Comparison of ENCODE assay signal across 17 cellular contexts in genomic region chr1:2376931-2377672, GRCh38.
"Had no signal": no experiment of that assay in that cellular context is flagged by ENCODE, and none has a peak within 500 bp of the region (broad histone marks: within the 10 kb centered on the region; RNA-seq: fewer than 3 reads in every experiment).

No MANE protein-coding gene starts in this region.

- H3K9me3 ChIP-seq: gastroesophageal sphincter had no signal

- H3K4me2 ChIP-seq: hepatocyte had no signal

- H3K27ac ChIP-seq: epithelial cell of prostate, gastroesophageal sphincter, hepatocyte, skin epidermis had no signal

- ATAC-seq: activated CD4-positive, CD25-positive, alpha-beta regulatory T cell treated with anti-CD3 and anti-CD28 coated beads, Interleukin-2, amount 50 U/mL, for 24 hours; activated naive CD4-positive, alpha-beta T cell treated with anti-CD3 and anti-CD28 coated beads, Interleukin-2, amount 50 U/mL, for 72 hours; effector memory CD8-positive, alpha-beta T cell; gastroesophageal sphincter; naive thymus-derived CD8-positive, alpha-beta T cell; stimulated activated effector memory CD8-positive, alpha-beta T cell treated with anti-CD3 and anti-CD28 coated beads, Interleukin-12 subunit alpha, Interleukin-12 subunit beta, amount 100 ng/mL, for 72 hours had no signal

- H3K27me3 Mint-ChIP-seq: activated T-cell treated with anti-CD3 and anti-CD28 coated beads, Interleukin-2, amount 50 U/mL, for 24 hours; brain; dendritic cell treated with granulocyte-macrophage colony-stimulating factor and Interleukin-4, amounts not matched to agents 40 ng/mL and 50 ng/mL, for 4 days; effector memory CD8-positive, alpha-beta T cell; naive thymus-derived CD8-positive, alpha-beta T cell had no signal

- H3K36me3 Mint-ChIP-seq: activated naive CD4-positive, alpha-beta T cell treated with anti-CD3 and anti-CD28 coated beads, Interleukin-2, amount 50 U/mL, for 72 hours; brain; naive thymus-derived CD8-positive, alpha-beta T cell had no signal

- H3K27ac Mint-ChIP-seq: activated naive CD4-positive, alpha-beta T cell treated with anti-CD3 and anti-CD28 coated beads, Interleukin-2, amount 50 U/mL, for 72 hours; activated T-cell treated with anti-CD3 and anti-CD28 coated beads, Interleukin-2, amount 50 U/mL, for 24 hours; brain; dendritic cell treated with granulocyte-macrophage colony-stimulating factor and Interleukin-4, amounts not matched to agents 40 ng/mL and 50 ng/mL, for 4 days; effector memory CD8-positive, alpha-beta T cell; stimulated activated effector memory CD8-positive, alpha-beta T cell treated with anti-CD3 and anti-CD28 coated beads, Interleukin-12 subunit alpha, Interleukin-12 subunit beta, amount 100 ng/mL, for 72 hours had no signal

- H3K9me3 Mint-ChIP-seq: activated naive CD4-positive, alpha-beta T cell treated with anti-CD3 and anti-CD28 coated beads, Interleukin-2, amount 50 U/mL, for 72 hours; activated T-cell treated with anti-CD3 and anti-CD28 coated beads, Interleukin-2, amount 50 U/mL, for 24 hours; brain; dendritic cell treated with granulocyte-macrophage colony-stimulating factor and Interleukin-4, amounts not matched to agents 40 ng/mL and 50 ng/mL, for 4 days; effector memory CD8-positive, alpha-beta T cell; naive thymus-derived CD8-positive, alpha-beta T cell; stimulated activated effector memory CD8-positive, alpha-beta T cell treated with anti-CD3 and anti-CD28 coated beads, Interleukin-12 subunit alpha, Interleukin-12 subunit beta, amount 100 ng/mL, for 72 hours had no signal

- H3K27me3 ChIP-seq: gastroesophageal sphincter, hepatocyte had no signal

- H2AFZ ChIP-seq: hepatocyte had no signal

- H3K79me2 ChIP-seq: hepatocyte had no signal

- DNase-seq: activated effector memory CD4-positive, alpha-beta T cell treated with anti-CD3 and anti-CD28 coated beads, Interleukin-2, amount 50 U/mL, for 16 hours; activated T-cell treated with anti-CD3 and anti-CD28 coated beads, Interleukin-2, amount 50 U/mL, for 24 hours; amniotic stem cell; effector memory CD8-positive, alpha-beta T cell; mammary epithelial cell; T-helper 2 cell; trophoblast cell had no signal

- H3K4me1 Mint-ChIP-seq: stimulated activated effector memory CD8-positive, alpha-beta T cell treated with anti-CD3 and anti-CD28 coated beads, Interleukin-12 subunit alpha, Interleukin-12 subunit beta, amount 100 ng/mL, for 72 hours had no signal

- H3K4me3 ChIP-seq: gastroesophageal sphincter, hepatocyte, skin epidermis had no signal

- H3K4me3 Mint-ChIP-seq: activated T-cell treated with anti-CD3 and anti-CD28 coated beads, Interleukin-2, amount 50 U/mL, for 24 hours; brain; dendritic cell treated with granulocyte-macrophage colony-stimulating factor and Interleukin-4, amounts not matched to agents 40 ng/mL and 50 ng/mL, for 4 days; effector memory CD8-positive, alpha-beta T cell; naive thymus-derived CD8-positive, alpha-beta T cell; stimulated activated effector memory CD8-positive, alpha-beta T cell treated with anti-CD3 and anti-CD28 coated beads, Interleukin-12 subunit alpha, Interleukin-12 subunit beta, amount 100 ng/mL, for 72 hours had no signal
